In genomic region chr16:71574702-71575101, GRCh38 we compare ENCODE assay signal across 41 cellular contexts. TPM values are rescaled to one million over a fixed set of nuclear protein-coding genes. Genes with fewer than 3 reads are reported as not detected.
"Had no signal": no experiment of that assay in that cellular context is flagged by ENCODE, and none has a peak within 500 bp of the region (broad histone marks: within the 10 kb centered on the region; RNA-seq: fewer than 3 reads in every experiment).

No MANE protein-coding gene starts in this region.

- H3K9me3 ChIP-seq: adrenal gland, body of pancreas, esophagus squamous epithelium, gastroesophageal sphincter had no signal

- H3K4me1 ChIP-seq: esophagus squamous epithelium, gastroesophageal sphincter had no signal

- ATAC-seq: activated CD4-positive, CD25-positive, alpha-beta regulatory T cell treated with anti-CD3 and anti-CD28 coated beads, Interleukin-2, amount 50 U/mL, for 24 hours; activated CD8-positive, alpha-beta memory T cell treated with anti-CD3 and anti-CD28 coated beads, Interleukin-2, amount 10 ng/mL, durations not matched to agents 7 days and 5 days; activated CD8-positive, alpha-beta T cell treated with anti-CD3 and anti-CD28 coated beads, Interleukin-2, amount 10 ng/mL, durations not matched to agents 7 days and 5 days; activated naive CD8-positive, alpha-beta T cell treated with anti-CD3 and anti-CD28 coated beads, Interleukin-2, amount 50 U/mL, for 24 hours; body of pancreas; gastroesophageal sphincter; T-helper 17 cell had no signal

- H3K27ac ChIP-seq: adrenal gland, body of pancreas, epithelial cell of prostate, esophagus squamous epithelium, gastroesophageal sphincter, WERI-Rb-1 had no signal

- H3K27me3 ChIP-seq: adrenal gland, body of pancreas had no signal

- FAIRE-seq: colon, endometrium, endothelial cell of umbilical vein had no signal

- H3K36me3 Mint-ChIP-seq: activated CD4-positive, alpha-beta memory T cell treated with anti-CD3 and anti-CD28 coated beads for 36 hours; activated CD8-positive, alpha-beta memory T cell treated with anti-CD3 and anti-CD28 coated beads, Interleukin-2, amount 10 ng/mL, durations not matched to agents 7 days and 5 days; activated naive CD4-positive, alpha-beta T cell treated with anti-CD3 and anti-CD28 coated beads, Interleukin-2, amount 50 U/mL, for 24 hours; activated naive CD8-positive, alpha-beta T cell treated with anti-CD3 and anti-CD28 coated beads for 36 hours had no signal

- DNase-seq: activated B cell treated with CpG ODN at 0.5 μM for 24 hours; activated CD4-positive, alpha-beta memory T cell treated with anti-CD3 and anti-CD28 coated beads for 36 hours; activated CD4-positive, alpha-beta T cell treated with anti-CD3 and anti-CD28 coated beads, Interleukin-2, amount 10 ng/mL, durations not matched to agents 24 days and 14 days; activated CD8-positive, alpha-beta memory T cell treated with anti-CD3 and anti-CD28 coated beads, Interleukin-2, amount 10 ng/mL, durations not matched to agents 7 days and 5 days; activated CD8-positive, alpha-beta memory T cell treated with anti-CD3 and anti-CD28 coated beads, Interleukin-2, amount 50 U/mL, for 4 hours; activated CD8-positive, alpha-beta T cell treated with anti-CD3 and anti-CD28 coated beads, Interleukin-2, amount 10 ng/mL, durations not matched to agents 7 days and 5 days; activated effector memory CD4-positive, alpha-beta T cell treated with anti-CD3 and anti-CD28 coated beads, Interleukin-2, amount 50 U/mL, for 16 hours; activated naive CD4-positive, alpha-beta T cell treated with anti-CD3 and anti-CD28 coated beads for 36 hours; activated naive CD8-positive, alpha-beta T cell treated with anti-CD3 and anti-CD28 coated beads for 36 hours; activated naive CD8-positive, alpha-beta T cell treated with anti-CD3 and anti-CD28 coated beads, Interleukin-2, amount 50 U/mL, for 24 hours; activated T-cell treated with anti-CD3 and anti-CD28 coated beads, Interleukin-2, amount 50 U/mL, for 1 hour; activated T-cell treated with anti-CD3 and anti-CD28 coated beads, Interleukin-2, amount 50 U/mL, for 48 hours; adrenal gland; amygdala; aorta; body of pancreas; caudate nucleus; cortex of kidney; effector CD8-positive, alpha-beta T cell; esophagus squamous epithelium; foreskin melanocyte; T-helper 1 cell; T-helper 17 cell; T1000 had no signal

- H3K27ac Mint-ChIP-seq: activated B cell treated with CpG ODN at 0.5 μM for 24 hours; activated CD4-positive, alpha-beta memory T cell treated with anti-CD3 and anti-CD28 coated beads for 36 hours; activated CD4-positive, alpha-beta T cell treated with anti-CD3 and anti-CD28 coated beads, Interleukin-2, amount 10 ng/mL, durations not matched to agents 24 days and 14 days; activated CD8-positive, alpha-beta memory T cell treated with anti-CD3 and anti-CD28 coated beads, Interleukin-2, amount 10 ng/mL, durations not matched to agents 7 days and 5 days; activated CD8-positive, alpha-beta T cell treated with anti-CD3 and anti-CD28 coated beads, Interleukin-2, amount 10 ng/mL, durations not matched to agents 7 days and 5 days; activated naive CD4-positive, alpha-beta T cell treated with anti-CD3 and anti-CD28 coated beads for 36 hours; activated naive CD4-positive, alpha-beta T cell treated with anti-CD3 and anti-CD28 coated beads, Interleukin-2, amount 50 U/mL, for 24 hours; activated naive CD8-positive, alpha-beta T cell treated with anti-CD3 and anti-CD28 coated beads for 36 hours; activated naive CD8-positive, alpha-beta T cell treated with anti-CD3 and anti-CD28 coated beads, Interleukin-2, amount 50 U/mL, for 24 hours; activated T-helper 1 cell treated with anti-CD3 and anti-CD28 coated beads, Interleukin-12 subunit alpha, Interleukin-12 subunit beta, Interleukin-2, Interleukin-4 antibody, amounts not matched to agents 30 ng/mL and 10 ng/mL and 1 ng/mL, durations not matched to agents 14 hours and 24 hours and 36 hours; activated T-helper 2 cell treated with anti-CD3 and anti-CD28 coated beads, Interferon-gamma antibody, Interleukin-2, Interleukin-4, amounts not matched to agents 10 μg/mL and 5 μg/mL and 100 μg/mL, durations not matched to agents 14 hours and 24 hours and 36 hours; T-helper 17 cell; T-helper 2 cell treated with Interferon-gamma antibody and Interleukin-4, amounts not matched to agents 5 μg/mL and 100 μg/mL, for 36 hours had no signal

- H3K4me3 ChIP-seq: adrenal gland, body of pancreas, esophagus squamous epithelium, gastroesophageal sphincter had no signal

- H3K4me1 Mint-ChIP-seq: activated CD4-positive, alpha-beta T cell treated with anti-CD3 and anti-CD28 coated beads, Interleukin-2, amount 10 ng/mL, durations not matched to agents 24 days and 14 days; activated CD8-positive, alpha-beta memory T cell treated with anti-CD3 and anti-CD28 coated beads, Interleukin-2, amount 10 ng/mL, durations not matched to agents 7 days and 5 days; activated naive CD4-positive, alpha-beta T cell treated with anti-CD3 and anti-CD28 coated beads, Interleukin-2, amount 50 U/mL, for 24 hours; activated naive CD8-positive, alpha-beta T cell treated with anti-CD3 and anti-CD28 coated beads for 36 hours; activated naive CD8-positive, alpha-beta T cell treated with anti-CD3 and anti-CD28 coated beads, Interleukin-2, amount 50 U/mL, for 24 hours; T-helper 17 cell had no signal

- H3K27me3 Mint-ChIP-seq: activated B cell treated with CpG ODN at 0.5 μM for 24 hours had no signal

- H3K36me3 ChIP-seq: adrenal gland, esophagus squamous epithelium, gastroesophageal sphincter, WERI-Rb-1 had no signal

- H3K9me3 Mint-ChIP-seq: activated B cell treated with CpG ODN at 0.5 μM for 24 hours; activated CD4-positive, alpha-beta memory T cell treated with anti-CD3 and anti-CD28 coated beads for 36 hours; activated CD4-positive, alpha-beta T cell treated with anti-CD3 and anti-CD28 coated beads, Interleukin-2, amount 10 ng/mL, durations not matched to agents 24 days and 14 days; activated naive CD4-positive, alpha-beta T cell treated with anti-CD3 and anti-CD28 coated beads for 36 hours; activated naive CD4-positive, alpha-beta T cell treated with anti-CD3 and anti-CD28 coated beads, Interleukin-2, amount 50 U/mL, for 24 hours; activated naive CD8-positive, alpha-beta T cell treated with anti-CD3 and anti-CD28 coated beads for 36 hours; activated naive CD8-positive, alpha-beta T cell treated with anti-CD3 and anti-CD28 coated beads, Interleukin-2, amount 50 U/mL, for 24 hours; activated T-helper 1 cell treated with anti-CD3 and anti-CD28 coated beads, Interleukin-12 subunit alpha, Interleukin-12 subunit beta, Interleukin-2, Interleukin-4 antibody, amounts not matched to agents 30 ng/mL and 10 ng/mL and 1 ng/mL, durations not matched to agents 14 hours and 24 hours and 36 hours; activated T-helper 2 cell treated with anti-CD3 and anti-CD28 coated beads, Interferon-gamma antibody, Interleukin-2, Interleukin-4, amounts not matched to agents 10 μg/mL and 5 μg/mL and 100 μg/mL, durations not matched to agents 14 hours and 24 hours and 36 hours; T-helper 2 cell treated with Interferon-gamma antibody and Interleukin-4, amounts not matched to agents 5 μg/mL and 100 μg/mL, for 36 hours had no signal

- H3K4me3 Mint-ChIP-seq: activated B cell treated with CpG ODN at 0.5 μM for 24 hours; activated CD4-positive, alpha-beta memory T cell treated with anti-CD3 and anti-CD28 coated beads for 36 hours; activated CD4-positive, alpha-beta T cell treated with anti-CD3 and anti-CD28 coated beads, Interleukin-2, amount 10 ng/mL, durations not matched to agents 24 days and 14 days; activated CD8-positive, alpha-beta memory T cell treated with anti-CD3 and anti-CD28 coated beads, Interleukin-2, amount 10 ng/mL, durations not matched to agents 7 days and 5 days; activated CD8-positive, alpha-beta T cell treated with anti-CD3 and anti-CD28 coated beads, Interleukin-2, amount 10 ng/mL, durations not matched to agents 7 days and 5 days; activated naive CD4-positive, alpha-beta T cell treated with anti-CD3 and anti-CD28 coated beads for 36 hours; activated naive CD4-positive, alpha-beta T cell treated with anti-CD3 and anti-CD28 coated beads, Interleukin-2, amount 50 U/mL, for 24 hours; activated naive CD8-positive, alpha-beta T cell treated with anti-CD3 and anti-CD28 coated beads for 36 hours; activated naive CD8-positive, alpha-beta T cell treated with anti-CD3 and anti-CD28 coated beads, Interleukin-2, amount 50 U/mL, for 24 hours; activated T-helper 1 cell treated with anti-CD3 and anti-CD28 coated beads, Interleukin-12 subunit alpha, Interleukin-12 subunit beta, Interleukin-2, Interleukin-4 antibody, amounts not matched to agents 30 ng/mL and 10 ng/mL and 1 ng/mL, durations not matched to agents 14 hours and 24 hours and 36 hours; T-helper 17 cell; T-helper 2 cell treated with Interferon-gamma antibody and Interleukin-4, amounts not matched to agents 5 μg/mL and 100 μg/mL, for 36 hours had no signal

RNA-seq across cellular contexts. Expression of gene TAT, which starts 2.2 kb away (rescaled TPM):
- total RNA-seq: activated B cell treated with CpG ODN at 0.5 μM for 24 hours; activated CD4-positive, alpha-beta memory T cell treated with anti-CD3 and anti-CD28 coated beads for 36 hours; activated CD4-positive, alpha-beta T cell treated with anti-CD3 and anti-CD28 coated beads, Interleukin-2, amount 10 ng/mL, durations not matched to agents 24 days and 14 days; activated CD8-positive, alpha-beta memory T cell treated with anti-CD3 and anti-CD28 coated beads for 36 hours; activated CD8-positive, alpha-beta memory T cell treated with anti-CD3 and anti-CD28 coated beads, Interleukin-2, amount 10 ng/mL, durations not matched to agents 7 days and 5 days; activated CD8-positive, alpha-beta T cell treated with anti-CD3 and anti-CD28 coated beads, Interleukin-2, amount 10 ng/mL, durations not matched to agents 7 days and 5 days; activated naive CD4-positive, alpha-beta T cell treated with anti-CD3 and anti-CD28 coated beads for 36 hours; activated naive CD8-positive, alpha-beta T cell treated with anti-CD3 and anti-CD28 coated beads for 36 hours; activated T-helper 1 cell treated with anti-CD3 and anti-CD28 coated beads, Interleukin-12 subunit alpha, Interleukin-12 subunit beta, Interleukin-2, Interleukin-4 antibody, amounts not matched to agents 30 ng/mL and 10 ng/mL and 1 ng/mL, durations not matched to agents 14 hours and 24 hours and 36 hours; activated T-helper 2 cell treated with anti-CD3 and anti-CD28 coated beads, Interferon-gamma antibody, Interleukin-2, Interleukin-4, amounts not matched to agents 10 μg/mL and 5 μg/mL and 100 μg/mL, durations not matched to agents 14 hours and 24 hours and 36 hours; aorta; body of pancreas; dermis microvascular lymphatic vessel endothelial cell; endothelial cell of umbilical vein; esophagus squamous epithelium; fibroblast of lung; fibroblast of villous mesenchyme; gastroesophageal sphincter; T-helper 17 cell had no signal
- polyA plus RNA-seq: aorta, endothelial cell of umbilical vein, esophagus, fibroblast of lung had no signal

RNA-seq across cellular contexts. Expression of gene CHST4, which starts 48.5 kb away (rescaled TPM):
- total RNA-seq: activated B cell treated with CpG ODN at 0.5 μM for 24 hours; activated CD4-positive, alpha-beta memory T cell treated with anti-CD3 and anti-CD28 coated beads for 36 hours; activated CD4-positive, alpha-beta T cell treated with anti-CD3 and anti-CD28 coated beads, Interleukin-2, amount 10 ng/mL, durations not matched to agents 24 days and 14 days; activated CD8-positive, alpha-beta memory T cell treated with anti-CD3 and anti-CD28 coated beads for 36 hours; activated CD8-positive, alpha-beta memory T cell treated with anti-CD3 and anti-CD28 coated beads, Interleukin-2, amount 10 ng/mL, durations not matched to agents 7 days and 5 days; activated CD8-positive, alpha-beta T cell treated with anti-CD3 and anti-CD28 coated beads, Interleukin-2, amount 10 ng/mL, durations not matched to agents 7 days and 5 days; activated naive CD4-positive, alpha-beta T cell treated with anti-CD3 and anti-CD28 coated beads for 36 hours; activated T-helper 1 cell treated with anti-CD3 and anti-CD28 coated beads, Interleukin-12 subunit alpha, Interleukin-12 subunit beta, Interleukin-2, Interleukin-4 antibody, amounts not matched to agents 30 ng/mL and 10 ng/mL and 1 ng/mL, durations not matched to agents 14 hours and 24 hours and 36 hours; aorta; chondrocyte; dermis microvascular lymphatic vessel endothelial cell; endothelial cell of umbilical vein; fibroblast of lung; fibroblast of villous mesenchyme; T-helper 17 cell had no signal
- polyA plus RNA-seq: endothelial cell of umbilical vein, fibroblast of lung had no signal

RNA-seq across cellular contexts. Expression of gene MARVELD3, which starts 51.3 kb away (rescaled TPM):
- total RNA-seq: activated B cell treated with CpG ODN at 0.5 μM for 24 hours; activated CD4-positive, alpha-beta memory T cell treated with anti-CD3 and anti-CD28 coated beads for 36 hours; activated CD4-positive, alpha-beta T cell treated with anti-CD3 and anti-CD28 coated beads, Interleukin-2, amount 10 ng/mL, durations not matched to agents 24 days and 14 days; activated CD8-positive, alpha-beta memory T cell treated with anti-CD3 and anti-CD28 coated beads for 36 hours; activated CD8-positive, alpha-beta memory T cell treated with anti-CD3 and anti-CD28 coated beads, Interleukin-2, amount 10 ng/mL, durations not matched to agents 7 days and 5 days; activated CD8-positive, alpha-beta T cell treated with anti-CD3 and anti-CD28 coated beads, Interleukin-2, amount 10 ng/mL, durations not matched to agents 7 days and 5 days; activated naive CD4-positive, alpha-beta T cell treated with anti-CD3 and anti-CD28 coated beads for 36 hours; activated naive CD8-positive, alpha-beta T cell treated with anti-CD3 and anti-CD28 coated beads for 36 hours; activated T-helper 1 cell treated with anti-CD3 and anti-CD28 coated beads, Interleukin-12 subunit alpha, Interleukin-12 subunit beta, Interleukin-2, Interleukin-4 antibody, amounts not matched to agents 30 ng/mL and 10 ng/mL and 1 ng/mL, durations not matched to agents 14 hours and 24 hours and 36 hours; activated T-helper 2 cell treated with anti-CD3 and anti-CD28 coated beads, Interferon-gamma antibody, Interleukin-2, Interleukin-4, amounts not matched to agents 10 μg/mL and 5 μg/mL and 100 μg/mL, durations not matched to agents 14 hours and 24 hours and 36 hours; aorta; endothelial cell of umbilical vein; fibroblast of lung; fibroblast of villous mesenchyme; T-helper 17 cell had no signal
- polyA plus RNA-seq: endothelial cell of umbilical vein, fibroblast of lung had no signal
